ENCODE assay signal across 9 cellular contexts in genomic region chr2:38634684-38635083, GRCh38. TPM values are rescaled to one million over a fixed set of nuclear protein-coding genes. Genes with fewer than 3 reads are reported as not detected.
DNase-seq lines count a peak whose midpoint lies in the region; ATAC-seq and TF ChIP-seq lines count a peak whose summit lies in the region.
"Had no signal": no experiment of that assay in that cellular context is flagged by ENCODE, and none has a peak within 500 bp of the region (broad histone marks: within the 10 kb centered on the region; RNA-seq: fewer than 3 reads in every experiment).

No MANE protein-coding gene starts in this region.

- DNase-seq in mesothelial cell of epicardium (ENCODE audit: low spot score in 2 of 2, unreplicated experiment in 2 of 2): no peak
- no peak for DNase-seq in left ventricle myocardium superior
- no peak for DNase-seq in SW 1271 (lab: John Stamatoyannopoulos, UW)
- no peak for DNase-seq in NCI-H2196 (lab: John Stamatoyannopoulos, UW; ENCODE audit: unreplicated experiment)
- DNase-seq in NCI-H2227 treated with DMSO at 0.1 percent for 48 hours (lab: John Stamatoyannopoulos, UW): no peak
- DNase-seq: NCI-H774 had no signal

- no peak for TF ChIP-seq CTCF in Loucy (conservative IDR thresholded peaks at IDR 0.05; ENCODE audit: low read length)
- TF ChIP-seq CTCF in mesothelial cell of epicardium (IDR thresholded peaks at IDR 0.05; ENCODE audit: unreplicated experiment): no peak

- H3K4me3 ChIP-seq in Loucy (ENCODE audit: low read length, poor library complexity, severe bottlenecking): peak overlapping the region; percentile 20

- intact Hi-C loops in left ventricle myocardium superior (cut with micrococcal nuclease): no loop called here

- peaks cover 20% of the 10 kb centered on the region for H3K4me1 ChIP-seq in Loucy (ENCODE audit: insufficient read depth, low read length, poor library complexity, severe bottlenecking)

- H3K4me2 ChIP-seq in Loucy (ENCODE audit: low read depth, low read length, poor library complexity, severe bottlenecking): peak overlapping the region; percentile 55

- no peaks in the 10 kb centered on the region for H3K79me2 ChIP-seq in Loucy (ENCODE audit: insufficient read depth, low read length)

- no peaks in the 10 kb centered on the region for H3K27me3 ChIP-seq in Loucy (ENCODE audit: insufficient read depth, low read length, poor library complexity, severe bottlenecking)

- H3K4me1 Mint-ChIP-seq in mesothelial cell of epicardium: peaks cover 14% of the 10 kb centered on the region

- ATAC-seq in GM18909 (IDR thresholded peaks at IDR 0.05; ENCODE audit: poor library complexity, unreplicated experiment) (peak; percentile 92), HG02678 (IDR thresholded peaks at IDR 0.05; ENCODE audit: unreplicated experiment) (peak; percentile 80), left ventricle myocardium superior (no peak)

- H3K9me3 Mint-ChIP-seq in mesothelial cell of epicardium: peaks cover 7% of the 10 kb centered on the region

- peaks cover 5% of the 10 kb centered on the region; the same call in 1 of the 2 replicates for H3F3A ChIP-seq in Loucy (ENCODE audit: low read depth)

- H4K20me1 ChIP-seq in Loucy (ENCODE audit: insufficient read depth, low read length, poor library complexity, severe bottlenecking): no peaks in the 10 kb centered on the region

- H3K9me2 ChIP-seq in Loucy (replicated peaks; ENCODE audit: low read depth, low read length): no peaks in the 10 kb centered on the region

- H3K4me3 Mint-ChIP-seq in mesothelial cell of epicardium: no peak overlapping the region

- no peak overlapping the region for H2AFZ ChIP-seq in Loucy (ENCODE audit: low read length)

- H3K36me3 Mint-ChIP-seq in mesothelial cell of epicardium: no peaks in the 10 kb centered on the region

- H3K9me3 ChIP-seq in Loucy (ENCODE audit: insufficient read depth, low read depth, low read length): peaks cover 3% of the 10 kb centered on the region; the same call in 1 of the 2 replicates

- peak overlapping the region; percentile 30 for H3K27ac Mint-ChIP-seq in mesothelial cell of epicardium

- no peak overlapping the region for H3K9ac ChIP-seq in Loucy (ENCODE audit: low read depth, low read length, poor library complexity, severe bottlenecking)

- H3K27me3 Mint-ChIP-seq in mesothelial cell of epicardium (ENCODE audit: low read depth): no peaks in the 10 kb centered on the region

- no peaks in the 10 kb centered on the region for H3K36me3 ChIP-seq in Loucy (ENCODE audit: insufficient read depth, low read length)

RNA-seq across cellular contexts. Expression of gene GALM, which starts 31.2 kb away (rescaled TPM):
- total RNA-seq in mesothelial cell of epicardium (17.0 to 18.2 TPM (median 17.6 TPM) in 3 replicates), left ventricle myocardium superior (16.9 TPM)

RNA-seq across cellular contexts. Expression of gene HNRNPLL, which starts 32.0 kb away (rescaled TPM):
- total RNA-seq in mesothelial cell of epicardium (73.9 to 84.8 TPM (median 80.7 TPM) in 3 replicates), left ventricle myocardium superior (27.0 TPM)
